ENCODE assay signal across 20 cellular contexts in the genomic region with DNA sequence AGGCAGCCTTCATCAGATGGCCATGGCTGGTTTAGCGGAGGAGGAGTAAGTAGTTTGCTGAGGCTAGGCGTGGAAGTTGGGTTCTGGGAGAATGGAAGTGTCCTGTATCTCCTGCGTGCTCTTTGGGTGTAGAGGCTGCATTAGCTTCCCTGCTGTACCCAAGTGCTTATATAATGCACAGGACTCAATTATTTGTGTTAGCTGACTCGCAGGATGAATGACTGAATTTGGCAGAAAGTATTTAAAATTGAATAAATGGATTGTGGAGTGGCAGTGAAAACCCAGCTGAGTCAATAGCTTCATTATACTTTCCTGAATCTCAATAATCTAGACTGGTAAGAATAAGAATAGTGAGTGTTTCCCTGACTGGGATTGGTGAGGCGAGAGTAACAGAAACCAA.
"Had no signal": no experiment of that assay in that cellular context is flagged by ENCODE, and none has a peak within 500 bp of the region (broad histone marks: within the 10 kb centered on the region; RNA-seq: fewer than 3 reads in every experiment).

No MANE protein-coding gene starts in this region.

- H3K27ac Mint-ChIP-seq: activated naive CD8-positive, alpha-beta T cell treated with anti-CD3 and anti-CD28 coated beads for 36 hours; activated T-cell treated with anti-CD3 and anti-CD28 coated beads, Interleukin-2, amount 50 U/mL, for 24 hours; stimulated activated memory B cell treated with anti-CD40 and anti-IgM and Interleukin-4, amounts not matched to agents 10 μg/mL and 1 μg/mL and 100 μg/mL, for 72 hours had no signal

- H3K9me3 Mint-ChIP-seq: activated naive CD8-positive, alpha-beta T cell treated with anti-CD3 and anti-CD28 coated beads for 36 hours; activated T-cell treated with anti-CD3 and anti-CD28 coated beads, Interleukin-2, amount 50 U/mL, for 24 hours; natural killer cell; stimulated activated memory B cell treated with anti-CD40 and anti-IgM and Interleukin-4, amounts not matched to agents 10 μg/mL and 1 μg/mL and 100 μg/mL, for 72 hours had no signal

- ATAC-seq: foreskin keratinocyte; left lobe of liver; lower lobe of right lung; natural killer cell; sciatic nerve; stimulated activated memory B cell treated with anti-CD40 and anti-IgM and Interleukin-4, amounts not matched to agents 10 μg/mL and 1 μg/mL and 100 μg/mL, for 72 hours had no signal

- DNase-seq: activated CD4-positive, alpha-beta T cell treated with anti-CD3 and anti-CD28 coated beads for 1 hour; activated CD4-positive, alpha-beta T cell treated with anti-CD3 and anti-CD28 coated beads, Interleukin-2, amount 50 U/mL, for 1 hour; activated CD8-positive, alpha-beta memory T cell treated with anti-CD3 and anti-CD28 coated beads for 24 hours; activated CD8-positive, alpha-beta memory T cell treated with anti-CD3 and anti-CD28 coated beads, Interleukin-2, amount 50 U/mL, for 4 hours; activated naive CD4-positive, alpha-beta T cell treated with Interleukin-2 at 50 U/mL for 16 hours; activated naive CD8-positive, alpha-beta T cell treated with anti-CD3 and anti-CD28 coated beads for 36 hours; activated T-cell treated with anti-CD3 and anti-CD28 coated beads, Interleukin-2, amount 50 U/mL, for 24 hours; erythroblast; foreskin keratinocyte; lower lobe of right lung; natural killer cell; small intestine; stimulated activated CD4-positive, alpha-beta T cell treated with anti-CD3 and anti-CD28 coated beads, Interleukin-2, amount 100 ng/mL, for 24 hours; transverse colon; WERI-Rb-1 had no signal

- FAIRE-seq: endometrium, small intestine, TTC549 had no signal

- H3K27me3 Mint-ChIP-seq: activated naive CD8-positive, alpha-beta T cell treated with anti-CD3 and anti-CD28 coated beads for 36 hours; activated T-cell treated with anti-CD3 and anti-CD28 coated beads, Interleukin-2, amount 50 U/mL, for 24 hours; stimulated activated memory B cell treated with anti-CD40 and anti-IgM and Interleukin-4, amounts not matched to agents 10 μg/mL and 1 μg/mL and 100 μg/mL, for 72 hours had no signal

- H3K4me1 Mint-ChIP-seq: natural killer cell; stimulated activated memory B cell treated with anti-CD40 and anti-IgM and Interleukin-4, amounts not matched to agents 10 μg/mL and 1 μg/mL and 100 μg/mL, for 72 hours had no signal

- H3K4me3 Mint-ChIP-seq: activated naive CD8-positive, alpha-beta T cell treated with anti-CD3 and anti-CD28 coated beads for 36 hours; activated T-cell treated with anti-CD3 and anti-CD28 coated beads, Interleukin-2, amount 50 U/mL, for 24 hours; natural killer cell; stimulated activated memory B cell treated with anti-CD40 and anti-IgM and Interleukin-4, amounts not matched to agents 10 μg/mL and 1 μg/mL and 100 μg/mL, for 72 hours had no signal
